1 cellular context compared by ENCODE assay signal in the genomic region with DNA sequence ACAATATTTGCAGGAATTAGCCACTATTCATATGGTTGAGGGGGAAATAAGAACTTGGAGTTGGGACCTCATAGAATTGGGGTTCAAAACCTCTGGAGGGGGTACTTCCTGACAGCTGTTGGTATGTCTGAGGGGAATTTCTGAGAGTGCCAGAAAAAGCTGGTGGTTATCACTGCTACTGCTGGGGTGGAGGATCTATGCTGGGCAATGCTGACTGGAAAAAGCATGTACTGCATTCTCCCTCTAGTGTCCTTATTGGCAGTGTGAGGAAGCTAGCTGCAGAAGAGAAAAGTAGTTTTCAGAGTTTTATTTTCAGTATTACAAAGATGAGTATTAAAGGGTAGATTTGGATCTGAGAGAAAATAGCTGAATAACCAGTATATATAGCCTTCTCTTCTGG.
TF ChIP-seq lines count a peak whose summit lies in the region.

No MANE protein-coding gene starts in this region.

TF ChIP-seq in GM23338, 12 proteins besides CTCF, POLR2A, EP300 and RAD21 (continued from another document):
- TF ChIP-seq, protein P1, sequence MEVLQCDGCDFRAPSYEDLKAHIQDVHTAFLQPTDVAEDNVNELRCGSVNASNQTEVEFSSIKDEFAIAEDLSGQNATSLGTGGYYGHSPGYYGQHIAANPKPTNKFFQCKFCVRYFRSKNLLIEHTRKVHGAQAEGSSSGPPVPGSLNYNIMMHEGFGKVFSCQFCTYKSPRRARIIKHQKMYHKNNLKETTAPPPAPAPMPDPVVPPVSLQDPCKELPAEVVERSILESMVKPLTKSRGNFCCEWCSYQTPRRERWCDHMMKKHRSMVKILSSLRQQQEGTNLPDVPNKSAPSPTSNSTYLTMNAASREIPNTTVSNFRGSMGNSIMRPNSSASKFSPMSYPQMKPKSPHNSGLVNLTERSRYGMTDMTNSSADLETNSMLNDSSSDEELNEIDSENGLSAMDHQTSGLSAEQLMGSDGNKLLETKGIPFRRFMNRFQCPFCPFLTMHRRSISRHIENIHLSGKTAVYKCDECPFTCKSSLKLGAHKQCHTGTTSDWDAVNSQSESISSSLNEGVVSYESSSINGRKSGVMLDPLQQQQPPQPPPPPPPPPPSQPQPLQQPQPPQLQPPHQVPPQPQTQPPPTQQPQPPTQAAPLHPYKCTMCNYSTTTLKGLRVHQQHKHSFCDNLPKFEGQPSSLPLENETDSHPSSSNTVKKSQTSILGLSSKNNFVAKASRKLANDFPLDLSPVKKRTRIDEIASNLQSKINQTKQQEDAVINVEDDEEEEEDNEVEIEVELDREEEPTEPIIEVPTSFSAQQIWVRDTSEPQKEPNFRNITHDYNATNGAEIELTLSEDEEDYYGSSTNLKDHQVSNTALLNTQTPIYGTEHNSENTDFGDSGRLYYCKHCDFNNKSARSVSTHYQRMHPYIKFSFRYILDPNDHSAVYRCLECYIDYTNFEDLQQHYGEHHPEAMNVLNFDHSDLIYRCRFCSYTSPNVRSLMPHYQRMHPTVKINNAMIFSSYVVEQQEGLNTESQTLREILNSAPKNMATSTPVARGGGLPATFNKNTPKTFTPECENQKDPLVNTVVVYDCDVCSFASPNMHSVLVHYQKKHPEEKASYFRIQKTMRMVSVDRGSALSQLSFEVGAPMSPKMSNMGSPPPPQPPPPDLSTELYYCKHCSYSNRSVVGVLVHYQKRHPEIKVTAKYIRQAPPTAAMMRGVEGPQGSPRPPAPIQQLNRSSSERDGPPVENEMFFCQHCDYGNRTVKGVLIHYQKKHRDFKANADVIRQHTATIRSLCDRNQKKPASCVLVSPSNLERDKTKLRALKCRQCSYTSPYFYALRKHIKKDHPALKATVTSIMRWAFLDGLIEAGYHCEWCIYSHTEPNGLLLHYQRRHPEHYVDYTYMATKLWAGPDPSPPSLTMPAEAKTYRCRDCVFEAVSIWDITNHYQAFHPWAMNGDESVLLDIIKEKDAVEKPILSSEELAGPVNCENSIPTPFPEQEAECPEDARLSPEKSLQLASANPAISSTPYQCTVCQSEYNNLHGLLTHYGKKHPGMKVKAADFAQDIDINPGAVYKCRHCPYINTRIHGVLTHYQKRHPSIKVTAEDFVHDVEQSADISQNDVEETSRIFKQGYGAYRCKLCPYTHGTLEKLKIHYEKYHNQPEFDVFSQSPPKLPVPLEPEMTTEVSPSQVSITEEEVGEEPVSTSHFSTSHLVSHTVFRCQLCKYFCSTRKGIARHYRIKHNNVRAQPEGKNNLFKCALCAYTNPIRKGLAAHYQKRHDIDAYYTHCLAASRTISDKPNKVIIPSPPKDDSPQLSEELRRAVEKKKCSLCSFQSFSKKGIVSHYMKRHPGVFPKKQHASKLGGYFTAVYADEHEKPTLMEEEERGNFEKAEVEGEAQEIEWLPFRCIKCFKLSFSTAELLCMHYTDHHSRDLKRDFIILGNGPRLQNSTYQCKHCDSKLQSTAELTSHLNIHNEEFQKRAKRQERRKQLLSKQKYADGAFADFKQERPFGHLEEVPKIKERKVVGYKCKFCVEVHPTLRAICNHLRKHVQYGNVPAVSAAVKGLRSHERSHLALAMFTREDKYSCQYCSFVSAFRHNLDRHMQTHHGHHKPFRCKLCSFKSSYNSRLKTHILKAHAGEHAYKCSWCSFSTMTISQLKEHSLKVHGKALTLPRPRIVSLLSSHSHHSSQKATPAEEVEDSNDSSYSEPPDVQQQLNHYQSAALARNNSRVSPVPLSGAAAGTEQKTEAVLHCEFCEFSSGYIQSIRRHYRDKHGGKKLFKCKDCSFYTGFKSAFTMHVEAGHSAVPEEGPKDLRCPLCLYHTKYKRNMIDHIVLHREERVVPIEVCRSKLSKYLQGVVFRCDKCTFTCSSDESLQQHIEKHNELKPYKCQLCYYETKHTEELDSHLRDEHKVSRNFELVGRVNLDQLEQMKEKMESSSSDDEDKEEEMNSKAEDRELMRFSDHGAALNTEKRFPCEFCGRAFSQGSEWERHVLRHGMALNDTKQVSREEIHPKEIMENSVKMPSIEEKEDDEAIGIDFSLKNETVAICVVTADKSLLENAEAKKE (CRISPR knock-in tag; IDR thresholded peaks at IDR 0.05) = no peak
- TF ChIP-seq ZNF331 (CRISPR knock-in tag; IDR thresholded peaks at IDR 0.05; ENCODE audit: low read depth) = no peak
- TF ChIP-seq, protein P2, sequence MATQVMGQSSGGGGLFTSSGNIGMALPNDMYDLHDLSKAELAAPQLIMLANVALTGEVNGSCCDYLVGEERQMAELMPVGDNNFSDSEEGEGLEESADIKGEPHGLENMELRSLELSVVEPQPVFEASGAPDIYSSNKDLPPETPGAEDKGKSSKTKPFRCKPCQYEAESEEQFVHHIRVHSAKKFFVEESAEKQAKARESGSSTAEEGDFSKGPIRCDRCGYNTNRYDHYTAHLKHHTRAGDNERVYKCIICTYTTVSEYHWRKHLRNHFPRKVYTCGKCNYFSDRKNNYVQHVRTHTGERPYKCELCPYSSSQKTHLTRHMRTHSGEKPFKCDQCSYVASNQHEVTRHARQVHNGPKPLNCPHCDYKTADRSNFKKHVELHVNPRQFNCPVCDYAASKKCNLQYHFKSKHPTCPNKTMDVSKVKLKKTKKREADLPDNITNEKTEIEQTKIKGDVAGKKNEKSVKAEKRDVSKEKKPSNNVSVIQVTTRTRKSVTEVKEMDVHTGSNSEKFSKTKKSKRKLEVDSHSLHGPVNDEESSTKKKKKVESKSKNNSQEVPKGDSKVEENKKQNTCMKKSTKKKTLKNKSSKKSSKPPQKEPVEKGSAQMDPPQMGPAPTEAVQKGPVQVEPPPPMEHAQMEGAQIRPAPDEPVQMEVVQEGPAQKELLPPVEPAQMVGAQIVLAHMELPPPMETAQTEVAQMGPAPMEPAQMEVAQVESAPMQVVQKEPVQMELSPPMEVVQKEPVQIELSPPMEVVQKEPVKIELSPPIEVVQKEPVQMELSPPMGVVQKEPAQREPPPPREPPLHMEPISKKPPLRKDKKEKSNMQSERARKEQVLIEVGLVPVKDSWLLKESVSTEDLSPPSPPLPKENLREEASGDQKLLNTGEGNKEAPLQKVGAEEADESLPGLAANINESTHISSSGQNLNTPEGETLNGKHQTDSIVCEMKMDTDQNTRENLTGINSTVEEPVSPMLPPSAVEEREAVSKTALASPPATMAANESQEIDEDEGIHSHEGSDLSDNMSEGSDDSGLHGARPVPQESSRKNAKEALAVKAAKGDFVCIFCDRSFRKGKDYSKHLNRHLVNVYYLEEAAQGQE (IDR thresholded peaks at IDR 0.05; ENCODE audit: unreplicated experiment) = no peak
- TF ChIP-seq STAT1 (IDR thresholded peaks at IDR 0.05; ENCODE audit: unreplicated experiment) = no peak
- TF ChIP-seq CREB1 (CRISPR knock-in tag; IDR thresholded peaks at IDR 0.05; ENCODE audit: low read depth) = no peak
- TF ChIP-seq EZH2phosphoT487 (IDR thresholded peaks at IDR 0.05; ENCODE audit: unreplicated experiment) = no peak
